Comparison of ENCODE assay signal across 26 cellular contexts in the genomic region with DNA sequence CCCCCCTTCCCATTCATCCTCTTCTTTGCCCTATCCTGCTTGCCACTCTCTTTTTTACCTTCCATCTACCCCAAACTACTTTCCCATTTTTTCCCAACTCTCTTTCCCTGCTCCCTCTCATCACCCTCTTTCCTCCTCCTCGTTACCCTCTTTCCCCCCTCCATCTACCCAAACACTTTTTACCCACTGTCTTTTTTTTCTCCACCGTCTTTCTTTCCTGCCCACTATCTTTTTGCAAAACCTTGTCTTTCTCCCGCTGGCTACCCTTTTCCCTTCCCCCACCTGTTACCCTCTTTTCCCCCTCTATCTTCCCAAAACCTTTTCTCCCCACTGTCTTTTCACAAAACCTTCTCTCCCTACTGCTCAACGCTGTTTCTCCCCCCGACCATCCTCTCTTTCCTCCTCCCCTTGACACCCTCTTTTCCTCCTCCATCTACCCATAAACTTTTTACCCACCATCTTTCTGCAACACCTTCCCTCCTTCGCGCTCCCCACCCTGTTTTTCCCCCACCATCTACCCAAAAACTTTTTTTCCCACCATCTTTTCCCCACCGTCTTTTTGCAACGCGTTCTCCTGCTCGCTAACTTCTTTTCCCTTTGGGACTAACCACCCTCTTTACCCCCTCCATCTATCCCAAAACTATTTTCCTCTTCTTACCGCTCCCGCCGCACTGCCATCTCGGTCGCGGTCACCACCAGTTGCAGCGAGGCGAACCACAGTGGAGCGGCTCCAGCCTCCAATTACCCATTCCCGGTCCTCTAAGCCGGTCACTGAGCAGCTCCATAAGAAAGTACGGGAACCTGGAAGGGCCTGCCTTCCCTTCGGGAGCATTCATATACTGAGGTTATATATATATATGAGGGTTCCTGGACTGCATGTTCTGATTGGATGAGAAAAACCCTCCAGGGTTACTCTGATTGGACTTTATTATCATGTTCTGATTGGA.
"Had no signal": no experiment of that assay in that cellular context is flagged by ENCODE, and none has a peak within 500 bp of the region (broad histone marks: within the 10 kb centered on the region; RNA-seq: fewer than 3 reads in every experiment).

No MANE protein-coding gene starts in this region.

- ATAC-seq: activated CD8-positive, alpha-beta T cell treated with anti-CD3 and anti-CD28 coated beads for 36 hours; activated T-cell treated with anti-CD3 and anti-CD28 coated beads, Interleukin-2, amount 50 U/mL, for 72 hours; activated T-helper 17 cell treated with anti-CD3 and anti-CD28 coated beads, Interleukin-2, amount 50 U/mL, for 72 hours; Panc1; Right ventricle myocardium inferior had no signal

- DNase-seq: activated CD4-positive, alpha-beta T cell treated with anti-CD3 and anti-CD28 coated beads, Interleukin-2, amount 50 U/mL, for 4 hours; activated CD8-positive, alpha-beta T cell treated with anti-CD3 and anti-CD28 coated beads for 36 hours; activated effector memory CD4-positive, alpha-beta T cell treated with anti-CD3 and anti-CD28 coated beads, Interleukin-2, amount 50 U/mL, for 16 hours; activated naive CD4-positive, alpha-beta T cell; activated naive CD4-positive, alpha-beta T cell treated with anti-CD3 and anti-CD28 coated beads, Interleukin-2, amount 50 U/mL, for 16 hours; activated naive CD8-positive, alpha-beta T cell treated with anti-CD3 and anti-CD28 coated beads for 36 hours; activated T-cell treated with anti-CD3 and anti-CD28 coated beads, Interleukin-2, amount 50 U/mL, for 1 hour; activated T-cell treated with anti-CD3 and anti-CD28 coated beads, Interleukin-2, amount 50 U/mL, for 72 hours; amniotic stem cell; aorta; brain microvascular endothelial cell; central memory CD4-positive, alpha-beta T cell; NCI-H1105; NCI-H1417 treated with DMSO at 0.1 percent for 48 hours; NCI-H1694 treated with DMSO at 0.1 percent for 48 hours; NCI-H2029; NCI-H446; NCI-H524 treated with DMSO at 0.1 percent for 48 hours; SIG-M5; SW 1271; T1000; WERI-Rb-1 had no signal

- H3K36me3 ChIP-seq: brain microvascular endothelial cell, WERI-Rb-1 had no signal

- H3K27me3 ChIP-seq: brain microvascular endothelial cell had no signal

- H3K27ac ChIP-seq: brain microvascular endothelial cell, RWPE1, WERI-Rb-1 had no signal
